In the genomic region with DNA sequence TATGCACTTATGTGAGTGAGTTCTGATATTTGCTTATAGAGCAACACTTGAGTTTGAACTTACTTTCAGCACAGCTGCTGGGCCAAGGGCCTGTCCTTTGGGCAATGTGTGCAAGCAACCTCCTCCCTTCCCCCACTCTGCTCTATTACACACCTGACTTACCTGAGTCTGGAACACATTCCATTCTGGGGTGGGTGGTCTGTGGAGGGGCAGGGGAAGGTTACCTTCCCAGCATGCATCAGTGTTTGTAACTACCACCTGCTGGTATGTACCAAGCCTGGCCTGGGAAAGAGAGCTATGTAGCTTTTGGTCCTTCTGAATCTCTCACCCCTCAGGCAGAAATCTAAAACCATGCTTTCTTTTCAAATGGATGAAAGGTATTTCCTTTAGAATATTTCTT, we compare ENCODE assay signal across 3 cellular contexts.
TF ChIP-seq lines count a peak whose summit lies in the region.

No MANE protein-coding gene starts in this region.

TF ChIP-seq in A549, 52 proteins besides CTCF, POLR2A, EP300 and RAD21:
- TF ChIP-seq NFE2L2 (conservative IDR thresholded peaks at IDR 0.05; ENCODE audit: low read length) (no peak), FOXS1 (CRISPR knock-in tag; IDR thresholded peaks at IDR 0.05) (no peak), CEBPB (IDR thresholded peaks at IDR 0.05) (no peak), SREBF2 (IDR thresholded peaks at IDR 0.05) (no peak), KDM5A (IDR thresholded peaks at IDR 0.05) (no peak), MAFK (IDR thresholded peaks at IDR 0.05; ENCODE audit: partially characterized antibody) (no peak), FOSL2 (IDR thresholded peaks at IDR 0.05) (no peak), FOSL2 (CRISPR knock-in tag; IDR thresholded peaks at IDR 0.05) (no peak), RARB (CRISPR knock-in tag; IDR thresholded peaks at IDR 0.05) (no peak), RCOR1 (IDR thresholded peaks at IDR 0.05; ENCODE audit: low read depth, low read length) (no peak), BHLHE40 (IDR thresholded peaks at IDR 0.05; ENCODE audit: low read depth, low read length) (no peak), NPAS2 (CRISPR knock-in tag; IDR thresholded peaks at IDR 0.05; ENCODE audit: borderline replicate concordance) (no peak), MYC (IDR thresholded peaks at IDR 0.05; ENCODE audit: borderline replicate concordance, low read length) (no peak)
- TF ChIP-seq, protein P1, sequence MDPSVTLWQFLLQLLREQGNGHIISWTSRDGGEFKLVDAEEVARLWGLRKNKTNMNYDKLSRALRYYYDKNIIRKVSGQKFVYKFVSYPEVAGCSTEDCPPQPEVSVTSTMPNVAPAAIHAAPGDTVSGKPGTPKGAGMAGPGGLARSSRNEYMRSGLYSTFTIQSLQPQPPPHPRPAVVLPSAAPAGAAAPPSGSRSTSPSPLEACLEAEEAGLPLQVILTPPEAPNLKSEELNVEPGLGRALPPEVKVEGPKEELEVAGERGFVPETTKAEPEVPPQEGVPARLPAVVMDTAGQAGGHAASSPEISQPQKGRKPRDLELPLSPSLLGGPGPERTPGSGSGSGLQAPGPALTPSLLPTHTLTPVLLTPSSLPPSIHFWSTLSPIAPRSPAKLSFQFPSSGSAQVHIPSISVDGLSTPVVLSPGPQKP (IDR thresholded peaks at IDR 0.05; ENCODE audit: low read depth, low read length) = no peak
- TF ChIP-seq, protein P2, sequence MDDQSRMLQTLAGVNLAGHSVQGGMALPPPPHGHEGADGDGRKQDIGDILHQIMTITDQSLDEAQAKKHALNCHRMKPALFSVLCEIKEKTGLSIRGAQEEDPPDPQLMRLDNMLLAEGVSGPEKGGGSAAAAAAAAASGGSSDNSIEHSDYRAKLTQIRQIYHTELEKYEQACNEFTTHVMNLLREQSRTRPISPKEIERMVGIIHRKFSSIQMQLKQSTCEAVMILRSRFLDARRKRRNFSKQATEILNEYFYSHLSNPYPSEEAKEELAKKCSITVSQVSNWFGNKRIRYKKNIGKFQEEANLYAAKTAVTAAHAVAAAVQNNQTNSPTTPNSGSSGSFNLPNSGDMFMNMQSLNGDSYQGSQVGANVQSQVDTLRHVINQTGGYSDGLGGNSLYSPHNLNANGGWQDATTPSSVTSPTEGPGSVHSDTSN (IDR thresholded peaks at IDR 0.05) = no peak

TF ChIP-seq in IMR-90, 13 proteins besides CTCF, POLR2A, EP300 and RAD21:
- TF ChIP-seq BHLHE40 (IDR thresholded peaks at IDR 0.05; ENCODE audit: low read depth, low read length) (no peak), MAFK (IDR thresholded peaks at IDR 0.05; ENCODE audit: low read depth, low read length) (no peak), MAZ (IDR thresholded peaks at IDR 0.05; ENCODE audit: borderline replicate concordance, low read depth, low read length) (no peak), SMC3 (IDR thresholded peaks at IDR 0.05; ENCODE audit: low read depth, low read length) (no peak)

TF ChIP-seq in H1, 55 proteins besides CTCF, POLR2A, EP300 and RAD21:
- TF ChIP-seq, protein P3, sequence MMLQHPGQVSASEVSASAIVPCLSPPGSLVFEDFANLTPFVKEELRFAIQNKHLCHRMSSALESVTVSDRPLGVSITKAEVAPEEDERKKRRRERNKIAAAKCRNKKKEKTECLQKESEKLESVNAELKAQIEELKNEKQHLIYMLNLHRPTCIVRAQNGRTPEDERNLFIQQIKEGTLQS (IDR thresholded peaks at IDR 0.05; ENCODE audit: insufficient read depth, low read depth, low read length) = no peak
- TF ChIP-seq TCF12 (IDR thresholded peaks at IDR 0.05; ENCODE audit: low read depth, low read length) (0 out of 2 replicates have a peak, but pooled peaks have one; percentile 18), TEAD4 (IDR thresholded peaks at IDR 0.05; ENCODE audit: low read depth, low read length) (peak; percentile 85), SRF (IDR thresholded peaks at IDR 0.05; ENCODE audit: low read depth, low read length) (no peak), CHD1 (IDR thresholded peaks at IDR 0.05; ENCODE audit: low read depth, low read length) (no peak), CBX8 (IDR thresholded peaks at IDR 0.05; ENCODE audit: borderline replicate concordance, low read depth, low read length) (no peak), GABPA (IDR thresholded peaks at IDR 0.05; ENCODE audit: borderline replicate concordance, insufficient read depth, low read length) (no peak), KDM5A (IDR thresholded peaks at IDR 0.05; ENCODE audit: low read length) (no peak), BRCA1 (IDR thresholded peaks at IDR 0.05; ENCODE audit: low read depth, low read length) (no peak), BCL11A (IDR thresholded peaks at IDR 0.05; ENCODE audit: low read depth in 2 of 2, low read length in 2 of 2) (no peak), NRF1 (IDR thresholded peaks at IDR 0.05; ENCODE audit: low read depth, low read length) (no peak), SAP30 (IDR thresholded peaks at IDR 0.05; ENCODE audit: insufficient read depth, insufficient replicate concordance, low read length) (no peak), NANOG (IDR thresholded peaks at IDR 0.05; ENCODE audit: insufficient read depth, low read depth, low read length, poor library complexity, severe bottlenecking) (no peak), ASH2L (IDR thresholded peaks at IDR 0.05; ENCODE audit: low read length) (peak; percentile 40), CEBPB (IDR thresholded peaks at IDR 0.05; ENCODE audit: low read depth, low read length) (no peak), RBBP5 (IDR thresholded peaks at IDR 0.05; ENCODE audit: borderline replicate concordance, low read depth, low read length) (no peak), CTBP2 (IDR thresholded peaks at IDR 0.05; ENCODE audit: borderline replicate concordance, insufficient read depth, insufficient read length, low read length) (no peak), SP1 (IDR thresholded peaks at IDR 0.05; ENCODE audit: low read depth, low read length) (peak; percentile 70; the same call in 1 of the 2 replicates), TAF7 (optimal IDR thresholded peaks at IDR 0.05; ENCODE audit: borderline replicate concordance, low read depth, low read length) (no peak), POLR2AphosphoS5 (IDR thresholded peaks at IDR 0.05; ENCODE audit: low read depth, low read length) (no peak), HDAC6 (IDR thresholded peaks at IDR 0.05; ENCODE audit: low read depth, low read length) (no peak), KDM4A (IDR thresholded peaks at IDR 0.05; ENCODE audit: low read depth, low read length, severe bottlenecking) (no peak)
- TF ChIP-seq, protein P4, sequence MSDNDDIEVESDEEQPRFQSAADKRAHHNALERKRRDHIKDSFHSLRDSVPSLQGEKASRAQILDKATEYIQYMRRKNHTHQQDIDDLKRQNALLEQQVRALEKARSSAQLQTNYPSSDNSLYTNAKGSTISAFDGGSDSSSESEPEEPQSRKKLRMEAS (IDR thresholded peaks at IDR 0.05) = no peak
- TF ChIP-seq, protein P5, sequence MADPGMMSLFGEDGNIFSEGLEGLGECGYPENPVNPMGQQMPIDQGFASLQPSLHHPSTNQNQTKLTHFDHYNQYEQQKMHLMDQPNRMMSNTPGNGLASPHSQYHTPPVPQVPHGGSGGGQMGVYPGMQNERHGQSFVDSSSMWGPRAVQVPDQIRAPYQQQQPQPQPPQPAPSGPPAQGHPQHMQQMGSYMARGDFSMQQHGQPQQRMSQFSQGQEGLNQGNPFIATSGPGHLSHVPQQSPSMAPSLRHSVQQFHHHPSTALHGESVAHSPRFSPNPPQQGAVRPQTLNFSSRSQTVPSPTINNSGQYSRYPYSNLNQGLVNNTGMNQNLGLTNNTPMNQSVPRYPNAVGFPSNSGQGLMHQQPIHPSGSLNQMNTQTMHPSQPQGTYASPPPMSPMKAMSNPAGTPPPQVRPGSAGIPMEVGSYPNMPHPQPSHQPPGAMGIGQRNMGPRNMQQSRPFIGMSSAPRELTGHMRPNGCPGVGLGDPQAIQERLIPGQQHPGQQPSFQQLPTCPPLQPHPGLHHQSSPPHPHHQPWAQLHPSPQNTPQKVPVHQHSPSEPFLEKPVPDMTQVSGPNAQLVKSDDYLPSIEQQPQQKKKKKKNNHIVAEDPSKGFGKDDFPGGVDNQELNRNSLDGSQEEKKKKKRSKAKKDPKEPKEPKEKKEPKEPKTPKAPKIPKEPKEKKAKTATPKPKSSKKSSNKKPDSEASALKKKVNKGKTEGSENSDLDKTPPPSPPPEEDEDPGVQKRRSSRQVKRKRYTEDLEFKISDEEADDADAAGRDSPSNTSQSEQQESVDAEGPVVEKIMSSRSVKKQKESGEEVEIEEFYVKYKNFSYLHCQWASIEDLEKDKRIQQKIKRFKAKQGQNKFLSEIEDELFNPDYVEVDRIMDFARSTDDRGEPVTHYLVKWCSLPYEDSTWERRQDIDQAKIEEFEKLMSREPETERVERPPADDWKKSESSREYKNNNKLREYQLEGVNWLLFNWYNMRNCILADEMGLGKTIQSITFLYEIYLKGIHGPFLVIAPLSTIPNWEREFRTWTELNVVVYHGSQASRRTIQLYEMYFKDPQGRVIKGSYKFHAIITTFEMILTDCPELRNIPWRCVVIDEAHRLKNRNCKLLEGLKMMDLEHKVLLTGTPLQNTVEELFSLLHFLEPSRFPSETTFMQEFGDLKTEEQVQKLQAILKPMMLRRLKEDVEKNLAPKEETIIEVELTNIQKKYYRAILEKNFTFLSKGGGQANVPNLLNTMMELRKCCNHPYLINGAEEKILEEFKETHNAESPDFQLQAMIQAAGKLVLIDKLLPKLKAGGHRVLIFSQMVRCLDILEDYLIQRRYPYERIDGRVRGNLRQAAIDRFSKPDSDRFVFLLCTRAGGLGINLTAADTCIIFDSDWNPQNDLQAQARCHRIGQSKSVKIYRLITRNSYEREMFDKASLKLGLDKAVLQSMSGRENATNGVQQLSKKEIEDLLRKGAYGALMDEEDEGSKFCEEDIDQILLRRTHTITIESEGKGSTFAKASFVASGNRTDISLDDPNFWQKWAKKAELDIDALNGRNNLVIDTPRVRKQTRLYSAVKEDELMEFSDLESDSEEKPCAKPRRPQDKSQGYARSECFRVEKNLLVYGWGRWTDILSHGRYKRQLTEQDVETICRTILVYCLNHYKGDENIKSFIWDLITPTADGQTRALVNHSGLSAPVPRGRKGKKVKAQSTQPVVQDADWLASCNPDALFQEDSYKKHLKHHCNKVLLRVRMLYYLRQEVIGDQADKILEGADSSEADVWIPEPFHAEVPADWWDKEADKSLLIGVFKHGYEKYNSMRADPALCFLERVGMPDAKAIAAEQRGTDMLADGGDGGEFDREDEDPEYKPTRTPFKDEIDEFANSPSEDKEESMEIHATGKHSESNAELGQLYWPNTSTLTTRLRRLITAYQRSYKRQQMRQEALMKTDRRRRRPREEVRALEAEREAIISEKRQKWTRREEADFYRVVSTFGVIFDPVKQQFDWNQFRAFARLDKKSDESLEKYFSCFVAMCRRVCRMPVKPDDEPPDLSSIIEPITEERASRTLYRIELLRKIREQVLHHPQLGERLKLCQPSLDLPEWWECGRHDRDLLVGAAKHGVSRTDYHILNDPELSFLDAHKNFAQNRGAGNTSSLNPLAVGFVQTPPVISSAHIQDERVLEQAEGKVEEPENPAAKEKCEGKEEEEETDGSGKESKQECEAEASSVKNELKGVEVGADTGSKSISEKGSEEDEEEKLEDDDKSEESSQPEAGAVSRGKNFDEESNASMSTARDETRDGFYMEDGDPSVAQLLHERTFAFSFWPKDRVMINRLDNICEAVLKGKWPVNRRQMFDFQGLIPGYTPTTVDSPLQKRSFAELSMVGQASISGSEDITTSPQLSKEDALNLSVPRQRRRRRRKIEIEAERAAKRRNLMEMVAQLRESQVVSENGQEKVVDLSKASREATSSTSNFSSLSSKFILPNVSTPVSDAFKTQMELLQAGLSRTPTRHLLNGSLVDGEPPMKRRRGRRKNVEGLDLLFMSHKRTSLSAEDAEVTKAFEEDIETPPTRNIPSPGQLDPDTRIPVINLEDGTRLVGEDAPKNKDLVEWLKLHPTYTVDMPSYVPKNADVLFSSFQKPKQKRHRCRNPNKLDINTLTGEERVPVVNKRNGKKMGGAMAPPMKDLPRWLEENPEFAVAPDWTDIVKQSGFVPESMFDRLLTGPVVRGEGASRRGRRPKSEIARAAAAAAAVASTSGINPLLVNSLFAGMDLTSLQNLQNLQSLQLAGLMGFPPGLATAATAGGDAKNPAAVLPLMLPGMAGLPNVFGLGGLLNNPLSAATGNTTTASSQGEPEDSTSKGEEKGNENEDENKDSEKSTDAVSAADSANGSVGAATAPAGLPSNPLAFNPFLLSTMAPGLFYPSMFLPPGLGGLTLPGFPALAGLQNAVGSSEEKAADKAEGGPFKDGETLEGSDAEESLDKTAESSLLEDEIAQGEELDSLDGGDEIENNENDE (IDR thresholded peaks at IDR 0.05; ENCODE audit: insufficient replicate concordance, low read length) = no peak
